24 cellular contexts compared by ENCODE assay signal in genomic region chr3:58209933-58210332, GRCh38. TPM values are rescaled to one million over a fixed set of nuclear protein-coding genes. Genes with fewer than 3 reads are reported as not detected.
DNase-seq lines count a peak whose midpoint lies in the region; ATAC-seq, FAIRE-seq and TF ChIP-seq lines count a peak whose summit lies in the region.
"Had no signal": no experiment of that assay in that cellular context is flagged by ENCODE, and none has a peak within 500 bp of the region (broad histone marks: within the 10 kb centered on the region; RNA-seq: fewer than 3 reads in every experiment).

No MANE protein-coding gene starts in this region.

- no peaks in the 10 kb centered on the region for H3F3A ChIP-seq in SK-N-SH (replicated peaks; ENCODE audit: insufficient read depth)

- H3K9me3 ChIP-seq in SK-N-SH, result no peaks in the 10 kb centered on the region
- H3K9me3 ChIP-seq in K562 (replicated peaks; ENCODE audit: control insufficient read depth, insufficient read depth, low read depth, low read length), result no peaks in the 10 kb centered on the region

- CTCF ChIA-PET in SK-N-SH (lab: Yijun Ruan, JAX), result interaction anchor here (1.0 to 5.3 kb wide), 4 partner anchors 8 to 90 kb away, joined by 3 to 29 read pairs (median 12); no protein-coding TSS in a partner anchor
- CTCF ChIA-PET in K562 (lab: Yijun Ruan, JAX; ENCODE audit: low intra/inter-chr PET ratio), result no interaction called here

- H3K27ac Mint-ChIP-seq in memory B cell, result peak overlapping the region; percentile 52
- H3K27ac Mint-ChIP-seq in stimulated activated memory B cell treated with anti-CD40 and anti-IgM and Interleukin-4, amounts not matched to agents 10 μg/mL and 1 μg/mL and 100 μg/mL, for 72 hours, result peak overlapping the region; percentile 80

- intact Hi-C loops in K562 (cut with micrococcal nuclease), result no loop called here

- H3K79me2 ChIP-seq in SK-N-SH (ENCODE audit: insufficient read depth), result no peaks in the 10 kb centered on the region
- no peaks in the 10 kb centered on the region for H3K79me2 ChIP-seq in K562 (ENCODE audit: control insufficient read depth, insufficient read depth, low read length)

- DNase-seq in SK-N-SH, result no peak
- DNase-seq in K562 (ENCODE audit: extremely low read depth in 1 of 4, low spot score in 3 of 4), result no peak
- no peak for DNase-seq in memory B cell (ENCODE audit: low spot score in 2 of 2)
- no peak for DNase-seq in HTR-8/SVneo (ENCODE audit: insufficient read length, low spot score)
- DNase-seq: AML-193, COR-L47, DMS 273 treated with DMSO at 0.1 percent for 48 hours, DND-41, HCEC 1CT, NCI-H1417, NCI-H187, NCI-H2107, NCI-H510A, NCI-H774, SHP77 had no signal

- TF ChIP-seq CTCF in SK-N-SH (IDR thresholded peaks at IDR 0.05) (no peak), K562 (IDR thresholded peaks at IDR 0.05 in 2 of 3, conservative IDR thresholded peaks at IDR 0.05 in 1 of 3; ENCODE audit: insufficient read depth in 2 of 3, low read depth in 1 of 3, low read length in 3 of 3) (no peak)

- no peaks in the 10 kb centered on the region for H3K36me3 ChIP-seq in SK-N-SH (replicated peaks in 1 of 2; ENCODE audit: control insufficient read depth in 1 of 2, insufficient read depth in 2 of 2, low read length in 1 of 2)
- no peaks in the 10 kb centered on the region for H3K36me3 ChIP-seq in K562 (ENCODE audit: control insufficient read depth, insufficient read depth, low read length)

- H3K9me1 ChIP-seq in K562 (ENCODE audit: control insufficient read depth, insufficient read depth, low read length), result no peaks in the 10 kb centered on the region

- H2AFZ ChIP-seq in SK-N-SH (ENCODE audit: low read depth), result no peak overlapping the region
- no peak overlapping the region for H2AFZ ChIP-seq in K562 (ENCODE audit: low read depth, low read length)

- peaks cover 17% of the 10 kb centered on the region for H3K4me1 Mint-ChIP-seq in memory B cell
- H3K4me1 Mint-ChIP-seq in stimulated activated memory B cell treated with anti-CD40 and anti-IgM and Interleukin-4, amounts not matched to agents 10 μg/mL and 1 μg/mL and 100 μg/mL, for 72 hours, result peaks cover 45% of the 10 kb centered on the region

- in situ Hi-C loops in K562 (cut with MboI), result no loop called here

- no peak for TF ChIP-seq EP300 in SK-N-SH (IDR thresholded peaks at IDR 0.05; ENCODE audit: borderline replicate concordance in 1 of 2, low read depth in 1 of 2, low read length in 1 of 2)
- no peak for TF ChIP-seq EP300 in K562 (IDR thresholded peaks at IDR 0.05; ENCODE audit: low read length)

- H4K20me1 ChIP-seq in SK-N-SH (ENCODE audit: insufficient read depth), result no peaks in the 10 kb centered on the region
- no peaks in the 10 kb centered on the region for H4K20me1 ChIP-seq in K562 (replicated peaks; ENCODE audit: control insufficient read depth, insufficient read depth, low read length)

- TF ChIP-seq RAD21 in SK-N-SH (IDR thresholded peaks at IDR 0.05; ENCODE audit: low read length), result no peak
- no peak for TF ChIP-seq RAD21 in K562 (CRISPR knock-in tag; conservative IDR thresholded peaks at IDR 0.05 in 1 of 2, IDR thresholded peaks at IDR 0.05 in 1 of 2)

- H3K4me2 ChIP-seq in SK-N-SH, result 0 out of 2 replicates have a peak overlapping the region, but pooled peaks have one; percentile 11
- H3K4me2 ChIP-seq in K562 (ENCODE audit: insufficient read depth, low read length), result no peak overlapping the region
- H3K4me2 ChIP-seq: KMS-11 had no signal

- TF ChIP-seq POLR2A in K562 (conservative IDR thresholded peaks at IDR 0.05), result no peak

- no TSS peak for BruUV-seq in K562 (replicated peaks; lab: Mats Ljungman, UMichigan)

- WGBS in SK-N-SH (ENCODE audit: low lambda C conversion rate), result 77% methylated on average over 3 of the region's 3 CpGs
- WGBS in K562 (ENCODE audit: insufficient coverage, low coverage, missing lambda C conversion rate), result 0% methylated on average over 2 of the region's 3 CpGs

- no peak overlapping the region for H3K4me3 Mint-ChIP-seq in memory B cell
- H3K4me3 Mint-ChIP-seq in stimulated activated memory B cell treated with anti-CD40 and anti-IgM and Interleukin-4, amounts not matched to agents 10 μg/mL and 1 μg/mL and 100 μg/mL, for 72 hours, result no peak overlapping the region

- H3K9me3 Mint-ChIP-seq in memory B cell, result no peaks in the 10 kb centered on the region
- H3K9me3 Mint-ChIP-seq in stimulated activated memory B cell treated with anti-CD40 and anti-IgM and Interleukin-4, amounts not matched to agents 10 μg/mL and 1 μg/mL and 100 μg/mL, for 72 hours, result no peaks in the 10 kb centered on the region

- H3K27ac ChIP-seq in SK-N-SH (ENCODE audit: low read depth in 2 of 2, low read length in 1 of 2) (no peak overlapping the region), K562 (ENCODE audit: extremely low read depth, low read depth, low read length) (no peak overlapping the region)
- H3K27ac ChIP-seq: 22Rv1, KMS-11 had no signal

- no peaks in the 10 kb centered on the region for H3K36me3 Mint-ChIP-seq in memory B cell
- H3K36me3 Mint-ChIP-seq in stimulated activated memory B cell treated with anti-CD40 and anti-IgM and Interleukin-4, amounts not matched to agents 10 μg/mL and 1 μg/mL and 100 μg/mL, for 72 hours, result no peaks in the 10 kb centered on the region

- H3K4me1 ChIP-seq in SK-N-SH (ENCODE audit: control insufficient read depth in 1 of 2, insufficient read depth in 2 of 2, low read depth in 1 of 2, low read length in 1 of 2) (no peaks in the 10 kb centered on the region), K562 (replicated peaks in 1 of 2; ENCODE audit: control insufficient read depth in 2 of 2, insufficient read depth in 2 of 2, low read length in 2 of 2) (no peaks in the 10 kb centered on the region)

- FAIRE-seq in K562 (lab: Jason Lieb, UNC) (no peak), HTR-8/SVneo (lab: Jason Lieb, UNC) (no peak)

- POLR2A ChIA-PET in SK-N-SH (lab: Yijun Ruan, JAX), result no interaction called here
- POLR2A ChIA-PET in K562 (lab: Yijun Ruan, JAX), result interaction anchor here (0.7 kb wide), 1 partner anchor 108 kb away, joined by 4 read pairs; no protein-coding TSS in a partner anchor

- peaks cover 21% of the 10 kb centered on the region; the same call in 1 of the 2 replicates for H3K27me3 ChIP-seq in SK-N-SH (ENCODE audit: insufficient read depth)
- H3K27me3 ChIP-seq in K562 (ENCODE audit: control insufficient read depth in 2 of 2, insufficient read depth in 2 of 2, low read length in 2 of 2), result peaks cover 9 to 39% of the 10 kb centered on the region in 2 experiments; a peak in 4 of 5 replicates

- H3K4me3 ChIP-seq in SK-N-SH (ENCODE audit: low read depth in 2 of 2, low read length in 1 of 2), result no peak overlapping the region
- H3K4me3 ChIP-seq in K562, result no peak overlapping the region

- no peak overlapping the region for H3K9ac ChIP-seq in SK-N-SH
- no peak overlapping the region for H3K9ac ChIP-seq in K562 (ENCODE audit: insufficient read depth in 1 of 2, low read depth in 2 of 2, low read length in 2 of 2)
- H3K9ac ChIP-seq: KMS-11 had no signal

- no peaks in the 10 kb centered on the region for H3K27me3 Mint-ChIP-seq in memory B cell
- no peaks in the 10 kb centered on the region for H3K27me3 Mint-ChIP-seq in stimulated activated memory B cell treated with anti-CD40 and anti-IgM and Interleukin-4, amounts not matched to agents 10 μg/mL and 1 μg/mL and 100 μg/mL, for 72 hours

- no peak for ATAC-seq in SK-N-SH treated with all-trans-retinoic acid at 6 μM for 48 hours
- ATAC-seq in K562, result no peak
- ATAC-seq in memory B cell (ENCODE audit: low read depth), result no peak
- ATAC-seq in stimulated activated memory B cell treated with anti-CD40 and anti-IgM and Interleukin-4, amounts not matched to agents 10 μg/mL and 1 μg/mL and 100 μg/mL, for 72 hours, result no peak
- no peak for ATAC-seq in GM18520 (IDR thresholded peaks at IDR 0.05; ENCODE audit: unreplicated experiment)
- ATAC-seq in GM19035 (IDR thresholded peaks at IDR 0.05; ENCODE audit: unreplicated experiment), result no peak

- H3K9me2 ChIP-seq in SK-N-SH, result no peaks in the 10 kb centered on the region

RNA-seq across cellular contexts. Expression of gene DNASE1L3, which starts 0.8 kb away (rescaled TPM):
- polyA plus RNA-seq in SK-N-SH (2012; rRNA removed) (not detected in 2 replicates), K562 (2011; rRNA removed) (0.06 TPM in 1 of 2 replicates, not detected in the other), K562 (2014; fragmentation: Illumina TruSeq; extraction: Trizol) (not detected in 2 replicates), K562 (2014; fragmentation: Nextera tagmentation; extraction: Ambion mirVana) (not detected), K562 (2014; rRNA removed) (not detected in 2 replicates)
- polyA plus RNA-seq in SK-N-SH (2012; cell fraction: cytosol; rRNA removed), result not detected in 2 replicates
- polyA plus RNA-seq in SK-N-SH (2012; cell fraction: nucleus; rRNA removed), result not detected in 2 replicates
- total RNA-seq in K562 (2011; cell fraction: chromatin; rRNA removed; ENCODE audit: low replicate concordance), result not detected in 2 replicates
- not detected in 2 replicates for total RNA-seq in K562 (2011; cell fraction: nucleolus; rRNA removed)
- total RNA-seq in K562 (2011; cell fraction: nucleoplasm; rRNA removed), result not detected in 2 replicates
- total RNA-seq in K562 (2014; rRNA removed) (not detected in 2 replicates), K562 (2014; rRNA removed; fragmentation: Illumina TruSeq; extraction: Trizol) (not detected in 2 replicates), K562 (2015; rRNA removed; fragmentation: Illumina TruSeq; extraction: Trizol) (not detected in 2 replicates), K562 (2021) (not detected in 2 replicates)
- not detected in 2 replicates for polyA plus RNA-seq in K562 (2011; cell fraction: cytosol; rRNA removed)
- polyA plus RNA-seq in K562 (2011; cell fraction: nucleus; rRNA removed), result not detected in 2 replicates
- not detected in 2 replicates for polyA plus RNA-seq in K562 (2012)
- polyA minus RNA-seq in K562 (2011; rRNA and poly(A)+ RNA removed), result not detected in 2 replicates
- polyA minus RNA-seq in K562 (2011; cell fraction: cytosol; rRNA and poly(A)+ RNA removed), result not detected in 2 replicates
- polyA minus RNA-seq in K562 (2011; cell fraction: nucleus; rRNA and poly(A)+ RNA removed), result not detected in 2 replicates
- total RNA-seq: G401, M059J, RPMI7951 had no signal

RNA-seq across cellular contexts. Expression of gene ABHD6, which starts 27.7 kb away (rescaled TPM):
- polyA plus RNA-seq in SK-N-SH (2012; rRNA removed) (10.7 and 14.8 TPM in 2 replicates), K562 (2011; rRNA removed) (3.6 and 4.1 TPM in 2 replicates), K562 (2014; fragmentation: Illumina TruSeq; extraction: Trizol) (2.3 and 2.9 TPM in 2 replicates), K562 (2014; fragmentation: Nextera tagmentation; extraction: Ambion mirVana) (under 1 TPM; 0.53 to 0.81 TPM), K562 (2014; rRNA removed) (2.3 and 3.4 TPM in 2 replicates)
- polyA plus RNA-seq in SK-N-SH (2012; cell fraction: cytosol; rRNA removed), result 10.0 and 11.4 TPM in 2 replicates
- polyA plus RNA-seq in SK-N-SH (2012; cell fraction: nucleus; rRNA removed), result 9.6 and 11.9 TPM in 2 replicates
- 6.4 and 12.8 TPM in 2 replicates for total RNA-seq in K562 (2011; cell fraction: chromatin; rRNA removed; ENCODE audit: low replicate concordance)
- total RNA-seq in K562 (2011; cell fraction: nucleolus; rRNA removed), result 9.8 and 11.6 TPM in 2 replicates
- total RNA-seq in K562 (2011; cell fraction: nucleoplasm; rRNA removed), result 5.2 and 11.6 TPM in 2 replicates
- total RNA-seq in K562 (2014; rRNA removed) (2.1 and 3.7 TPM in 2 replicates), K562 (2014; rRNA removed; fragmentation: Illumina TruSeq; extraction: Trizol) (2.4 and 2.5 TPM in 2 replicates), K562 (2015; rRNA removed; fragmentation: Illumina TruSeq; extraction: Trizol) (3.6 and 4.1 TPM in 2 replicates), K562 (2021) (2.9 and 3.2 TPM in 2 replicates)
- polyA plus RNA-seq in K562 (2011; cell fraction: cytosol; rRNA removed), result 4.7 and 4.9 TPM in 2 replicates
- polyA plus RNA-seq in K562 (2011; cell fraction: nucleus; rRNA removed), result 3.6 and 3.9 TPM in 2 replicates
- polyA plus RNA-seq in K562 (2012), result 3.2 and 5.2 TPM in 2 replicates
- 6.0 and 7.1 TPM in 2 replicates for polyA minus RNA-seq in K562 (2011; rRNA and poly(A)+ RNA removed)
- 2.5 and 3.4 TPM in 2 replicates for polyA minus RNA-seq in K562 (2011; cell fraction: cytosol; rRNA and poly(A)+ RNA removed)
- polyA minus RNA-seq in K562 (2011; cell fraction: nucleus; rRNA and poly(A)+ RNA removed), result 1.9 and 3.6 TPM in 2 replicates
